ENCODE assay signal across 18 cellular contexts in genomic region chr17:48123111-48123510, GRCh38. TPM values are rescaled to one million over a fixed set of nuclear protein-coding genes. Genes with fewer than 3 reads are reported as not detected.
A peak's percentile ranks its signal among the peaks of the same experiment; 100 is the strongest.
DNase-seq lines count a peak whose midpoint lies in the region; ATAC-seq lines count a peak whose summit lies in the region.
"Had no signal": no experiment of that assay in that cellular context is flagged by ENCODE, and none has a peak within 500 bp of the region (broad histone marks: within the 10 kb centered on the region; RNA-seq: fewer than 3 reads in every experiment).

No MANE protein-coding gene starts in this region.

- H4K20me1 ChIP-seq in GM23248 (ENCODE audit: insufficient read depth): no peaks in the 10 kb centered on the region

- H3K27me3 ChIP-seq in GM23248 (replicated peaks; ENCODE audit: insufficient read depth): no peaks in the 10 kb centered on the region
- H3K27me3 ChIP-seq: breast epithelium, hepatocyte had no signal

- no peak overlapping the region for H3K27ac ChIP-seq in GM23248
- H3K27ac ChIP-seq: breast epithelium, hepatocyte, WERI-Rb-1 had no signal

- in situ Hi-C loops in GM23248 (cut with MboI): no loop called here

- H3K36me3 Mint-ChIP-seq in activated naive CD4-positive, alpha-beta T cell treated with anti-CD3 and anti-CD28 coated beads, Interleukin-2, amount 10 ng/mL, durations not matched to agents 7 days and 5 days: peaks cover 37% of the 10 kb centered on the region
- H3K36me3 Mint-ChIP-seq in memory B cell: peaks cover 22% of the 10 kb centered on the region

- no peaks in the 10 kb centered on the region for H3K9me3 ChIP-seq in GM23248 (ENCODE audit: low read depth)
- H3K9me3 ChIP-seq: breast epithelium had no signal

- H3K36me3 ChIP-seq in GM23248 (ENCODE audit: low read depth): peaks cover 14% of the 10 kb centered on the region
- H3K36me3 ChIP-seq: breast epithelium had no signal

- no peak overlapping the region for H3K4me3 ChIP-seq in GM23248
- H3K4me3 ChIP-seq: breast epithelium, hepatocyte had no signal

- no peak for DNase-seq in activated naive CD4-positive, alpha-beta T cell treated with anti-CD3 and anti-CD28 coated beads, Interleukin-2, amount 10 ng/mL, durations not matched to agents 7 days and 5 days
- no peak for DNase-seq in activated naive CD4-positive, alpha-beta T cell treated with anti-CD3 and anti-CD28 coated beads, Interleukin-2, amount 50 U/mL, for 16 hours
- peak in 44 of 58 donors; percentile 5 to 82 (median 48) for DNase-seq in anterior cingulate cortex (lab: John Stamatoyannopoulos, UW)
- no peak for DNase-seq in memory B cell (ENCODE audit: low spot score in 2 of 2)
- DNase-seq in superior temporal gyrus (ENCODE audit: extremely low spot score): peak; percentile 91
- DNase-seq in GM23248: no peak
- no peak for DNase-seq in NCI-H2029 (lab: John Stamatoyannopoulos, UW)
- DNase-seq: CD8-positive, alpha-beta memory T cell; effector CD8-positive, alpha-beta T cell; EL; NCI-H1930; T-helper 1 cell; WERI-Rb-1 had no signal

- CTCF ChIA-PET in activated naive CD4-positive, alpha-beta T cell treated with anti-CD3 and anti-CD28 coated beads, Interleukin-2, amount 10 ng/mL, durations not matched to agents 7 days and 5 days (lab: Charles Lee): interaction anchor here (1.0 to 1.6 kb wide), 6 partner anchors 8 to 87 kb away, joined by 3 to 5 read pairs (median 4); no protein-coding TSS in a partner anchor

- H3K4me1 ChIP-seq in GM23248 (ENCODE audit: insufficient read depth): 0 out of 2 replicates have a peak, but pooled peaks cover 9% of the 10 kb centered on the region
- H3K4me1 ChIP-seq: breast epithelium had no signal

- H3F3A ChIP-seq in GM23248 (ENCODE audit: insufficient read depth): 0 out of 2 replicates have a peak, but pooled peaks cover 3% of the 10 kb centered on the region

- H3K9ac ChIP-seq in GM23248: no peak overlapping the region

- H3K79me2 ChIP-seq in GM23248 (ENCODE audit: insufficient read depth): no peaks in the 10 kb centered on the region
- H3K79me2 ChIP-seq: hepatocyte had no signal

- H3K4me1 Mint-ChIP-seq in activated naive CD4-positive, alpha-beta T cell treated with anti-CD3 and anti-CD28 coated beads, Interleukin-2, amount 10 ng/mL, durations not matched to agents 7 days and 5 days: no peaks in the 10 kb centered on the region
- H3K4me1 Mint-ChIP-seq in memory B cell: no peaks in the 10 kb centered on the region
- H3K4me1 Mint-ChIP-seq: activated naive CD4-positive, alpha-beta T cell treated with anti-CD3 and anti-CD28 coated beads, Interleukin-2, amount 50 U/mL, for 24 hours; CD8-positive, alpha-beta memory T cell had no signal

- H3K27ac Mint-ChIP-seq in activated naive CD4-positive, alpha-beta T cell treated with anti-CD3 and anti-CD28 coated beads, Interleukin-2, amount 10 ng/mL, durations not matched to agents 7 days and 5 days: peak overlapping the region; percentile 53
- peak overlapping the region; percentile 41 for H3K27ac Mint-ChIP-seq in memory B cell

- H2AFZ ChIP-seq in GM23248: no peak overlapping the region
- H2AFZ ChIP-seq: hepatocyte had no signal

- no peak overlapping the region for H3K4me2 ChIP-seq in GM23248 (ENCODE audit: unreplicated experiment)
- H3K4me2 ChIP-seq: hepatocyte had no signal

- 80 to 89% methylated on average over 6 of the region's 6 CpGs for WGBS in GM23248 (ENCODE audit: low coverage in 1 of 2, low lambda C conversion rate in 2 of 2, missing lambda C conversion rate in 2 of 2), 2 experiments

- no peaks in the 10 kb centered on the region for H3K27me3 Mint-ChIP-seq in activated naive CD4-positive, alpha-beta T cell treated with anti-CD3 and anti-CD28 coated beads, Interleukin-2, amount 10 ng/mL, durations not matched to agents 7 days and 5 days
- no peaks in the 10 kb centered on the region for H3K27me3 Mint-ChIP-seq in memory B cell
- H3K27me3 Mint-ChIP-seq: activated naive CD4-positive, alpha-beta T cell treated with anti-CD3 and anti-CD28 coated beads, Interleukin-2, amount 50 U/mL, for 24 hours; CD8-positive, alpha-beta memory T cell had no signal

- no peak overlapping the region for H3K4me3 Mint-ChIP-seq in activated naive CD4-positive, alpha-beta T cell treated with anti-CD3 and anti-CD28 coated beads, Interleukin-2, amount 10 ng/mL, durations not matched to agents 7 days and 5 days
- no peak overlapping the region for H3K4me3 Mint-ChIP-seq in memory B cell
- H3K4me3 Mint-ChIP-seq: activated naive CD4-positive, alpha-beta T cell treated with anti-CD3 and anti-CD28 coated beads, Interleukin-2, amount 50 U/mL, for 24 hours; CD8-positive, alpha-beta memory T cell had no signal

- H3K9me2 ChIP-seq in GM23248 (ENCODE audit: insufficient read depth): no peaks in the 10 kb centered on the region

- no peaks in the 10 kb centered on the region for H3K9me3 Mint-ChIP-seq in activated naive CD4-positive, alpha-beta T cell treated with anti-CD3 and anti-CD28 coated beads, Interleukin-2, amount 10 ng/mL, durations not matched to agents 7 days and 5 days
- no peaks in the 10 kb centered on the region for H3K9me3 Mint-ChIP-seq in memory B cell
- H3K9me3 Mint-ChIP-seq: activated naive CD4-positive, alpha-beta T cell treated with anti-CD3 and anti-CD28 coated beads, Interleukin-2, amount 50 U/mL, for 24 hours; CD8-positive, alpha-beta memory T cell had no signal

- no peak for ATAC-seq in memory B cell (ENCODE audit: low read depth)
- no peak for ATAC-seq in HG03520 (IDR thresholded peaks at IDR 0.05; ENCODE audit: unreplicated experiment)
- ATAC-seq: Right ventricle myocardium inferior had no signal

RNA-seq across cellular contexts. Expression of gene SNX11, which starts 15.5 kb away (rescaled TPM):
- 10.5 and 14.7 TPM in 2 replicates for total RNA-seq in GM23248 (2014; rRNA removed; shearing (Covaris generic))
- polyA plus RNA-seq in GM23248 (2016; fragmentation: Nextera tagmentation; extraction: Ambion mirVana): 17.5 and 18.0 TPM in 2 replicates

RNA-seq across cellular contexts. Expression of gene CBX1, which starts 21.8 kb away (rescaled TPM):
- total RNA-seq in GM23248 (2014; rRNA removed; shearing (Covaris generic)): 53.6 and 67.7 TPM in 2 replicates
- polyA plus RNA-seq in GM23248 (2016; fragmentation: Nextera tagmentation; extraction: Ambion mirVana): 36.8 and 40.0 TPM in 2 replicates

Comparison
In these comparisons a context has a peak if more than half of its experiments do, and no peak if none do; other contexts are left out.
1. DNase-seq: peak in anterior cingulate cortex (44 of 58) and superior temporal gyrus (single experiment); none in activated naive CD4-positive, alpha-beta T cell treated with anti-CD3 and anti-CD28 coated beads, Interleukin-2, amount 10 ng/mL, durations not matched to agents 7 days and 5 days (single experiment), activated naive CD4-positive, alpha-beta T cell treated with anti-CD3 and anti-CD28 coated beads, Interleukin-2, amount 50 U/mL, for 16 hours (single experiment), memory B cell (0 of 2), GM23248 (single experiment) and NCI-H2029 (single experiment).